Comparison of ENCODE assay signal across 17 cellular contexts in the genomic region with DNA sequence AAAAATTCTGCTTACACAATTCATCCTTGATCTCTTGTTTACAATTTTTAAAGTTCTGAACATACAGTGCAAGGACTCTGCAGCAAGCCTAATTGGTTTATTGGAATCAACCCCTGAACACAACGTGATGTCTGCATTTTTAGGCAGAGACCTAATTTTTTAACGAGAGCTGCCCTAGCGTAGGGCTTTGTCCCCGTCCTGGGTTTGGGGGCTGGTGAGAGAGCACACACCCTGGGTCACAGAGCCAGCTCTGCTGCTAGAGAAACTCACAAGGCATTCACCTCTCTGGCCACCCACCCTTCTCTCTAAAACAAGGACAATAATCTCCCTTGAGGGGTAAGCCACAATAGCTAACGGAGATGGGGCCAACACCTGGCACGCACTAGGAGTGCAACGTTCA. TPM values are rescaled to one million over a fixed set of nuclear protein-coding genes. Genes with fewer than 3 reads are reported as not detected.
DNase-seq lines count a peak whose midpoint lies in the region; ATAC-seq and TF ChIP-seq lines count a peak whose summit lies in the region.
"Had no signal": no experiment of that assay in that cellular context is flagged by ENCODE, and none has a peak within 500 bp of the region (broad histone marks: within the 10 kb centered on the region; RNA-seq: fewer than 3 reads in every experiment).

No MANE protein-coding gene starts in this region.

- H3K4me3 ChIP-seq in coronary artery: no peak overlapping the region
- no peak overlapping the region for H3K4me3 ChIP-seq in mucosa of stomach (ENCODE audit: low read length)
- H3K4me3 ChIP-seq in subcutaneous abdominal adipose tissue (ENCODE audit: low read depth in 1 of 5, low read length in 5 of 5): no peak overlapping the region
- no peak overlapping the region for H3K4me3 ChIP-seq in endodermal cell (ENCODE audit: low read length)

- H3K79me2 ChIP-seq in H9 (ENCODE audit: insufficient read depth, low read length): peaks cover 5% of the 10 kb centered on the region; the same call in 1 of the 2 replicates

- H3K27me3 Mint-ChIP-seq in H9 (ENCODE audit: low read depth) (no peaks in the 10 kb centered on the region), endodermal cell (ENCODE audit: insufficient read depth) (no peaks in the 10 kb centered on the region)
- H3K27me3 Mint-ChIP-seq in activated CD4-positive, alpha-beta memory T cell treated with anti-CD3 and anti-CD28 coated beads for 36 hours: peaks cover 13% of the 10 kb centered on the region
- H3K27me3 Mint-ChIP-seq: CD4-positive, alpha-beta T cell had no signal

- no peak overlapping the region for H3K56ac ChIP-seq in H9 (ENCODE audit: insufficient read length, low read depth, low read length)

- no peak overlapping the region for H2BK15ac ChIP-seq in H9 (ENCODE audit: low read depth, low read length)

- H3K9me3 ChIP-seq in H9 (ENCODE audit: control insufficient read depth, low read depth, low read length) (no peaks in the 10 kb centered on the region), mucosa of stomach (ENCODE audit: control insufficient read depth, low read length) (no peaks in the 10 kb centered on the region), subcutaneous abdominal adipose tissue (ENCODE audit: control insufficient read depth in 5 of 5, low read length in 5 of 5) (no peaks in the 10 kb centered on the region), endodermal cell (ENCODE audit: control insufficient read depth, low read length) (no peaks in the 10 kb centered on the region)

- H3K14ac ChIP-seq in H9 (ENCODE audit: insufficient read depth, low read length): peak overlapping the region; percentile 12; the same call in 1 of the 2 replicates

- no peak overlapping the region for H4K8ac ChIP-seq in H9 (replicated peaks; ENCODE audit: insufficient read length, low read depth, low read length)

- H3K23me2 ChIP-seq in H9 (ENCODE audit: insufficient read length, low read depth, low read length, poor library complexity, severe bottlenecking): no peaks in the 10 kb centered on the region

- H4K20me1 ChIP-seq in H9 (ENCODE audit: control insufficient read depth, insufficient read depth, insufficient read length): no peaks in the 10 kb centered on the region

- CTCF ChIA-PET in activated CD4-positive, alpha-beta memory T cell treated with anti-CD3 and anti-CD28 coated beads for 36 hours (lab: Charles Lee): interaction anchor here (3.8 kb wide), 1 partner anchor 26 kb away, joined by 15 read pairs; no protein-coding TSS in a partner anchor

- no peaks in the 10 kb centered on the region for H3K4me1 ChIP-seq in H9 (ENCODE audit: insufficient read depth, low read length)
- peaks cover 22% of the 10 kb centered on the region for H3K4me1 ChIP-seq in mucosa of stomach (ENCODE audit: control insufficient read depth, insufficient read depth, low read length)
- H3K4me1 ChIP-seq in subcutaneous abdominal adipose tissue (ENCODE audit: control insufficient read depth in 5 of 5, insufficient read depth in 5 of 5, low read length in 5 of 5): peaks cover 3 to 40% (median 34%) of the 10 kb centered on the region in 5 donors
- H3K4me1 ChIP-seq in endodermal cell (ENCODE audit: control insufficient read depth, insufficient read depth, low read length): no peaks in the 10 kb centered on the region

- no peak overlapping the region for H3K4ac ChIP-seq in H9 (ENCODE audit: low read depth, low read length)

- no peak overlapping the region for H3K9ac ChIP-seq in H9 (ENCODE audit: extremely low read depth, insufficient read length, low read length)
- peak overlapping the region; percentile 16 for H3K9ac ChIP-seq in mucosa of stomach (ENCODE audit: low read length)
- no peak overlapping the region for H3K9ac ChIP-seq in subcutaneous abdominal adipose tissue (ENCODE audit: low read length in 5 of 5)
- no peak overlapping the region for H3K9ac ChIP-seq in endodermal cell (ENCODE audit: extremely low read depth, low read length, poor library complexity, severe bottlenecking)
- H3K9ac ChIP-seq: KMS-11 had no signal

- no peak overlapping the region for H2BK120ac ChIP-seq in H9 (ENCODE audit: low read depth, low read length, poor library complexity, severe bottlenecking)

- no CpG with 5 or more reads among the region's 7 CpGs for WGBS in H9 (ENCODE audit: extremely low coverage, insufficient read length, low lambda C conversion rate)
- WGBS in endodermal cell (ENCODE audit: insufficient coverage in 1 of 2, insufficient read length in 1 of 2), 2 experiments: 89 to 91% methylated on average over 4 to 7 of the region's 7 CpGs

- H2AK5ac ChIP-seq in H9 (ENCODE audit: insufficient read length, low read length): no peak overlapping the region

- DNase-seq in H9: no peak
- DNase-seq in coronary artery (ENCODE audit: low spot score): peak; percentile 56
- no peak for DNase-seq in endodermal cell
- no peak for DNase-seq in UCSD-AML1 (lab: John Stamatoyannopoulos, UW; ENCODE audit: unreplicated experiment)
- DNase-seq in activated CD4-positive, alpha-beta memory T cell treated with anti-CD3 and anti-CD28 coated beads for 36 hours: no peak
- DNase-seq: activated CD4-positive, alpha-beta T cell treated with anti-CD3 and anti-CD28 coated beads, Interleukin-2, amount 50 U/mL, for 48 hours; activated naive CD4-positive, alpha-beta T cell treated with anti-CD3 and anti-CD28 coated beads for 36 hours; CD4-positive, alpha-beta T cell; effector CD4-positive, alpha-beta T cell; NCI-H2081; NCI-H524; stimulated activated CD4-positive, alpha-beta T cell treated with anti-CD3 and anti-CD28 coated beads, Interleukin-2, amount 100 ng/mL, for 48 hours; WERI-Rb-1 had no signal

- no peak overlapping the region for H3K18ac ChIP-seq in H9 (ENCODE audit: insufficient read length, low read depth, low read length)

- H2BK20ac ChIP-seq in H9 (ENCODE audit: low read depth, low read length, poor library complexity, severe bottlenecking): no peak overlapping the region

- peaks cover 10 to 18% of the 10 kb centered on the region in 2 experiments for H3K4me1 Mint-ChIP-seq in H9
- no peaks in the 10 kb centered on the region for H3K4me1 Mint-ChIP-seq in endodermal cell
- no peaks in the 10 kb centered on the region for H3K4me1 Mint-ChIP-seq in activated CD4-positive, alpha-beta memory T cell treated with anti-CD3 and anti-CD28 coated beads for 36 hours (ENCODE audit: low read depth)

- no peak for ATAC-seq in HG02610 (IDR thresholded peaks at IDR 0.05; ENCODE audit: unreplicated experiment)

- no peak overlapping the region for H3T11ph ChIP-seq in H9 (ENCODE audit: low read length)

- no peaks in the 10 kb centered on the region; a peak in 1 of 5 replicates for H3K9me3 Mint-ChIP-seq in H9
- no peaks in the 10 kb centered on the region for H3K9me3 Mint-ChIP-seq in endodermal cell
- no peaks in the 10 kb centered on the region for H3K9me3 Mint-ChIP-seq in activated CD4-positive, alpha-beta memory T cell treated with anti-CD3 and anti-CD28 coated beads for 36 hours
- H3K9me3 Mint-ChIP-seq: activated naive CD4-positive, alpha-beta T cell treated with anti-CD3 and anti-CD28 coated beads for 36 hours; CD4-positive, alpha-beta T cell had no signal

- H4K91ac ChIP-seq in H9 (ENCODE audit: insufficient read length, low read depth, low read length): no peak overlapping the region

- H3K4me2 ChIP-seq in H9 (ENCODE audit: insufficient read depth, insufficient read length, low read length): no peak overlapping the region
- H3K4me2 ChIP-seq: KMS-11 had no signal

- no peak overlapping the region for H3K27ac ChIP-seq in H9 (ENCODE audit: insufficient read length, low read depth, low read length)
- H3K27ac ChIP-seq in coronary artery: peak overlapping the region; percentile 49 to 82
- H3K27ac ChIP-seq in subcutaneous abdominal adipose tissue (ENCODE audit: low read depth, low read length): peak overlapping the region; percentile 21
- no peak overlapping the region for H3K27ac ChIP-seq in endodermal cell (ENCODE audit: low read depth, low read length)
- H3K27ac ChIP-seq: KMS-11, WERI-Rb-1 had no signal

- H3K27me3 ChIP-seq in H9 (ENCODE audit: insufficient read depth, low read length) (no peaks in the 10 kb centered on the region), mucosa of stomach (ENCODE audit: control insufficient read depth, insufficient read depth, low read length) (no peaks in the 10 kb centered on the region), subcutaneous abdominal adipose tissue (ENCODE audit: control insufficient read depth in 5 of 5, insufficient read depth in 4 of 5, low read length in 5 of 5) (no peaks in the 10 kb centered on the region), endodermal cell (ENCODE audit: control insufficient read depth, insufficient read depth, low read length, poor library complexity, severe bottlenecking) (no peaks in the 10 kb centered on the region)

- H3K23ac ChIP-seq in H9 (ENCODE audit: insufficient read length, low read depth, low read length): no peak overlapping the region

- H3K36me3 ChIP-seq in mucosa of stomach (ENCODE audit: control insufficient read depth, insufficient read depth, low read length): no peaks in the 10 kb centered on the region
- peaks cover 0 to 6% (median 4%) of the 10 kb centered on the region in 5 donors for H3K36me3 ChIP-seq in subcutaneous abdominal adipose tissue (ENCODE audit: control insufficient read depth in 5 of 5, insufficient read depth in 5 of 5, low read length in 5 of 5)
- H3K36me3 ChIP-seq in endodermal cell (ENCODE audit: control insufficient read depth, insufficient read depth, low read length): peaks cover 35% of the 10 kb centered on the region
- H3K36me3 ChIP-seq: WERI-Rb-1 had no signal

- H2AFZ ChIP-seq in H9 (ENCODE audit: low read length): no peak overlapping the region

- H3K27ac Mint-ChIP-seq in H9 (peak overlapping the region in 1 of 3 experiments; percentile 13; a peak in 1 of 7 replicates), endodermal cell (no peak overlapping the region)
- H3K27ac Mint-ChIP-seq in activated CD4-positive, alpha-beta memory T cell treated with anti-CD3 and anti-CD28 coated beads for 36 hours: no peak overlapping the region
- H3K27ac Mint-ChIP-seq: activated naive CD4-positive, alpha-beta T cell treated with anti-CD3 and anti-CD28 coated beads for 36 hours; CD4-positive, alpha-beta T cell had no signal

- H3K36me3 Mint-ChIP-seq in H9 (ENCODE audit: insufficient read depth in 1 of 3, low read depth in 3 of 3) (peaks cover 16 to 31% (median 24%) of the 10 kb centered on the region in 3 experiments), endodermal cell (ENCODE audit: low read depth) (peaks cover 32% of the 10 kb centered on the region)
- no peaks in the 10 kb centered on the region for H3K36me3 Mint-ChIP-seq in activated CD4-positive, alpha-beta memory T cell treated with anti-CD3 and anti-CD28 coated beads for 36 hours

- no peak overlapping the region for H2BK12ac ChIP-seq in H9 (ENCODE audit: insufficient read length, low read depth, low read length)

- H3K4me3 Mint-ChIP-seq in H9 (no peak overlapping the region), endodermal cell (no peak overlapping the region)
- H3K4me3 Mint-ChIP-seq in activated CD4-positive, alpha-beta memory T cell treated with anti-CD3 and anti-CD28 coated beads for 36 hours: no peak overlapping the region
- H3K4me3 Mint-ChIP-seq: activated naive CD4-positive, alpha-beta T cell treated with anti-CD3 and anti-CD28 coated beads for 36 hours; CD4-positive, alpha-beta T cell had no signal

- intact Hi-C loops in activated CD4-positive, alpha-beta memory T cell treated with anti-CD3 and anti-CD28 coated beads for 36 hours (cut with micrococcal nuclease): no loop called here

- TF ChIP-seq CTCF in H9 (conservative IDR thresholded peaks at IDR 0.05): no peak
- TF ChIP-seq CTCF in coronary artery (IDR thresholded peaks at IDR 0.05): no peak
- no peak for TF ChIP-seq CTCF in endodermal cell (conservative IDR thresholded peaks at IDR 0.05)

- peaks cover 7% of the 10 kb centered on the region for H3K79me1 ChIP-seq in H9 (ENCODE audit: insufficient read depth, low read depth, low read length, poor library complexity, severe bottlenecking)

- no peak overlapping the region for H4K5ac ChIP-seq in H9 (ENCODE audit: insufficient read length, low read depth, low read length)

- no peak overlapping the region for H2BK5ac ChIP-seq in H9 (ENCODE audit: insufficient read length, low read length)

- POLR2A ChIA-PET in activated CD4-positive, alpha-beta memory T cell treated with anti-CD3 and anti-CD28 coated beads for 36 hours (lab: Charles Lee): no interaction called here

RNA-seq across cellular contexts. Expression of a gene that starts 28.2 kb away (rescaled TPM):
- 48.1 and 49.0 TPM in 2 replicates for total RNA-seq in H9 (2021)
- 10 to 100 TPM; 62.2 to 74.9 TPM for total RNA-seq in endodermal cell
- 46.2 TPM for polyA plus RNA-seq in endodermal cell (2013, experiment 1 of 2)
- polyA plus RNA-seq in endodermal cell (2013, experiment 2 of 2): 45.0 TPM
- 1 to 10 TPM in 1 of 2 experiments, under 1 TPM in 1; 0.99 to 1.1 TPM for total RNA-seq in activated CD4-positive, alpha-beta memory T cell treated with anti-CD3 and anti-CD28 coated beads for 36 hours

Comparison
In these comparisons a context has a peak if more than half of its experiments do, and no peak if none do; other contexts are left out.
1. H3K27ac ChIP-seq: peak in coronary artery (2 of 2) and subcutaneous abdominal adipose tissue (single experiment); none in H9 (single experiment) and endodermal cell (single experiment).
2. RNA of a gene that starts 28.2 kb away (total RNA-seq): 62.2 to 74.9 TPM in endodermal cell and 48.1 to 49.0 TPM in H9; 0.99 to 1.1 TPM in activated CD4-positive, alpha-beta memory T cell treated with anti-CD3 and anti-CD28 coated beads for 36 hours; every median in the first group is over 10 times any median in the second.